19 cellular contexts compared by ENCODE assay signal in genomic region chr11:63747006-63747405, GRCh38.
"Had no signal": no experiment of that assay in that cellular context is flagged by ENCODE, and none has a peak within 500 bp of the region (broad histone marks: within the 10 kb centered on the region; RNA-seq: fewer than 3 reads in every experiment).

No MANE protein-coding gene starts in this region.

- H3K27ac Mint-ChIP-seq: activated CD8-positive, alpha-beta T cell treated with anti-CD3 and anti-CD28 coated beads for 36 hours; activated naive CD8-positive, alpha-beta T cell treated with anti-CD3 and anti-CD28 coated beads for 36 hours; activated T-cell treated with anti-CD3 and anti-CD28 coated beads, Interleukin-2, amount 50 U/mL, for 72 hours; stimulated activated naive CD8-positive, alpha-beta T cell treated with anti-CD3 and anti-CD28 coated beads, Interleukin-15, Interleukin-2, amounts not matched to agents 100 ng/mL and 50 ng/mL, for 24 hours had no signal

- H3K4me3 Mint-ChIP-seq: activated CD8-positive, alpha-beta T cell treated with anti-CD3 and anti-CD28 coated beads for 36 hours; activated naive CD8-positive, alpha-beta T cell treated with anti-CD3 and anti-CD28 coated beads for 36 hours; activated T-cell treated with anti-CD3 and anti-CD28 coated beads, Interleukin-2, amount 50 U/mL, for 72 hours; stimulated activated naive CD8-positive, alpha-beta T cell treated with anti-CD3 and anti-CD28 coated beads, Interleukin-15, Interleukin-2, amounts not matched to agents 100 ng/mL and 50 ng/mL, for 24 hours had no signal

- H3K4me3 ChIP-seq: ascending aorta, cardiac muscle cell, coronary artery, ovary, upper lobe of left lung had no signal

- DNase-seq: activated CD4-positive, alpha-beta T cell treated with anti-CD3 and anti-CD28 coated beads for 4 hours; activated CD8-positive, alpha-beta memory T cell treated with anti-CD3 and anti-CD28 coated beads, Interleukin-2, amount 50 U/mL, for 4 hours; activated CD8-positive, alpha-beta T cell treated with anti-CD3 and anti-CD28 coated beads for 36 hours; activated gamma-delta T cell treated with Interleukin-2 at 50 U/mL for 16 hours; activated naive CD8-positive, alpha-beta T cell treated with anti-CD3 and anti-CD28 coated beads for 36 hours; activated T-cell treated with anti-CD3 and anti-CD28 coated beads, Interleukin-2, amount 50 U/mL, for 72 hours; effector CD8-positive, alpha-beta T cell; hippocampal formation; kidney glomerular epithelial cell; ovary; stimulated activated CD4-positive, alpha-beta T cell treated with anti-CD3 and anti-CD28 coated beads, Interleukin-15, amount 100 ng/mL, for 24 hours; stimulated activated CD4-positive, alpha-beta T cell treated with anti-CD3 and anti-CD28 coated beads, Interleukin-4, amount 100 ng/mL, for 24 hours; T1000; upper lobe of left lung; WERI-Rb-1 had no signal

- H3K27ac ChIP-seq: ascending aorta, cardiac muscle cell, coronary artery, ovary, upper lobe of left lung, WERI-Rb-1 had no signal

- H3K4me1 ChIP-seq: ascending aorta, upper lobe of left lung had no signal

- H3K27me3 ChIP-seq: ascending aorta, cardiac muscle cell, ovary, upper lobe of left lung had no signal

- H3K4me1 Mint-ChIP-seq: activated naive CD8-positive, alpha-beta T cell treated with anti-CD3 and anti-CD28 coated beads for 36 hours had no signal

- H3K9me3 Mint-ChIP-seq: activated CD8-positive, alpha-beta T cell treated with anti-CD3 and anti-CD28 coated beads for 36 hours; activated naive CD8-positive, alpha-beta T cell treated with anti-CD3 and anti-CD28 coated beads for 36 hours; activated T-cell treated with anti-CD3 and anti-CD28 coated beads, Interleukin-2, amount 50 U/mL, for 72 hours; stimulated activated naive CD8-positive, alpha-beta T cell treated with anti-CD3 and anti-CD28 coated beads, Interleukin-15, Interleukin-2, amounts not matched to agents 100 ng/mL and 50 ng/mL, for 24 hours had no signal

- H3K27me3 Mint-ChIP-seq: activated CD8-positive, alpha-beta T cell treated with anti-CD3 and anti-CD28 coated beads for 36 hours; activated naive CD8-positive, alpha-beta T cell treated with anti-CD3 and anti-CD28 coated beads for 36 hours; stimulated activated naive CD8-positive, alpha-beta T cell treated with anti-CD3 and anti-CD28 coated beads, Interleukin-15, Interleukin-2, amounts not matched to agents 100 ng/mL and 50 ng/mL, for 24 hours had no signal

- H3K36me3 Mint-ChIP-seq: activated naive CD8-positive, alpha-beta T cell treated with anti-CD3 and anti-CD28 coated beads for 36 hours had no signal

- H3K9me3 ChIP-seq: ascending aorta, ovary, upper lobe of left lung had no signal

- H3K36me3 ChIP-seq: ovary had no signal
